8 cellular contexts compared by ENCODE assay signal in the genomic region with DNA sequence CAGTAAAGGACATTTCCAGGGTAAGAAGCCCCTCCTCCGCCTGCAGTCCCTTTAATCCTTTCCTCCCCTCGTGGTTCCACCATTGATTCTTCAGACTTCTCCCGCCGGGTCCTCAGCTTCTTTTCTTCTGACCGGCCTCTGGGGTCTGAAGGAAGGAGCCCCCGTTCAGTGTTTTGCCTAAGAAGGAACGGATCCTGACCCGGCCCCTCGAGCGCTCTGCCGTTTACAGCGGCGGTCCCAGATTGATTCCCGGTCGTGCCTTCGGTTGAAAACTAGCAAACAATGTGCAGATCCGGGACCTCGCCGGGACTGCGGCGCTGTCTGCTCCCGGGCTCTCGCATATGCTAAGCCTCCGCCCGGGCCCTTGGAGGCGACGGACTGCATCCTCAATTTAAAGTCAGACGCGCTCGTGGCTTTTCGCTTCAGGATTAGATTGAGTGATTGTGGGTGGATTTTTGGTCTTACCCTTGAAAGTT. TPM values are rescaled to one million over a fixed set of nuclear protein-coding genes. Genes with fewer than 3 reads are reported as not detected.
DNase-seq lines count a peak whose midpoint lies in the region; ATAC-seq and TF ChIP-seq lines count a peak whose summit lies in the region.

No MANE protein-coding gene starts in this region.

- H3K27ac ChIP-seq in PC-3 (ENCODE audit: low read length): peak overlapping the region; percentile 83
- peak overlapping the region; percentile 69 for H3K27ac ChIP-seq in stomach smooth muscle (ENCODE audit: low read length)

- H4K20me1 ChIP-seq in PC-3 (ENCODE audit: low read length): peaks cover 17% of the 10 kb centered on the region

- H3K4me3 Mint-ChIP-seq in activated T-helper 2 cell treated with anti-CD3 and anti-CD28 coated beads, Interferon-gamma antibody, Interleukin-2, Interleukin-4, amounts not matched to agents 10 μg/mL and 5 μg/mL and 100 μg/mL, durations not matched to agents 14 hours and 24 hours and 36 hours (ENCODE audit: low read depth): peak overlapping the region; percentile 96
- peak overlapping the region; percentile 97 for H3K4me3 Mint-ChIP-seq in natural killer cell

- no peaks in the 10 kb centered on the region for H3K9me2 ChIP-seq in PC-3 (replicated peaks; ENCODE audit: low read length)

- TF ChIP-seq CTCF in PC-3 (conservative IDR thresholded peaks at IDR 0.05; ENCODE audit: low read depth, low read length) (no peak), fibroblast of the aortic adventitia (IDR thresholded peaks at IDR 0.05; ENCODE audit: insufficient read depth, low read length) (no peak), natural killer cell (IDR thresholded peaks at IDR 0.05) (no peak)

- no peaks in the 10 kb centered on the region for H3K27me3 Mint-ChIP-seq in activated T-helper 2 cell treated with anti-CD3 and anti-CD28 coated beads, Interferon-gamma antibody, Interleukin-2, Interleukin-4, amounts not matched to agents 10 μg/mL and 5 μg/mL and 100 μg/mL, durations not matched to agents 14 hours and 24 hours and 36 hours (ENCODE audit: low read depth)
- H3K27me3 Mint-ChIP-seq in natural killer cell (ENCODE audit: low read depth in 2 of 2): no peaks in the 10 kb centered on the region

- peaks cover 64% of the 10 kb centered on the region for H3K36me3 Mint-ChIP-seq in activated T-helper 2 cell treated with anti-CD3 and anti-CD28 coated beads, Interferon-gamma antibody, Interleukin-2, Interleukin-4, amounts not matched to agents 10 μg/mL and 5 μg/mL and 100 μg/mL, durations not matched to agents 14 hours and 24 hours and 36 hours (ENCODE audit: low read depth)
- H3K36me3 Mint-ChIP-seq in natural killer cell: peaks cover 6% of the 10 kb centered on the region

- peaks cover 92% of the 10 kb centered on the region for H3K79me2 ChIP-seq in PC-3 (ENCODE audit: low read length)

- POLR2A ChIA-PET in PC-3 (lab: Charles Lee; ENCODE audit: unreplicated experiment): no interaction called here

- H3K4me1 ChIP-seq in PC-3 (ENCODE audit: insufficient read depth, low read length) (peaks cover 23% of the 10 kb centered on the region), stomach smooth muscle (ENCODE audit: control insufficient read depth, insufficient read depth, low read length) (peaks cover 3% of the 10 kb centered on the region)

- peaks cover 18% of the 10 kb centered on the region for H3K9me3 Mint-ChIP-seq in activated T-helper 2 cell treated with anti-CD3 and anti-CD28 coated beads, Interferon-gamma antibody, Interleukin-2, Interleukin-4, amounts not matched to agents 10 μg/mL and 5 μg/mL and 100 μg/mL, durations not matched to agents 14 hours and 24 hours and 36 hours
- no peaks in the 10 kb centered on the region for H3K9me3 Mint-ChIP-seq in natural killer cell

- H3K9me3 ChIP-seq in PC-3 (ENCODE audit: low read length): no peaks in the 10 kb centered on the region
- H3K9me3 ChIP-seq in stomach smooth muscle (ENCODE audit: control insufficient read depth in 2 of 2, low read length in 2 of 2): peaks cover 0 to 2% of the 10 kb centered on the region in 2 donors

- H3K27ac Mint-ChIP-seq in activated T-helper 2 cell treated with anti-CD3 and anti-CD28 coated beads, Interferon-gamma antibody, Interleukin-2, Interleukin-4, amounts not matched to agents 10 μg/mL and 5 μg/mL and 100 μg/mL, durations not matched to agents 14 hours and 24 hours and 36 hours: peak overlapping the region; percentile 97
- peak overlapping the region; percentile 94 to 98 for H3K27ac Mint-ChIP-seq in natural killer cell

- BruUV-seq in PC-3 (replicated peaks; lab: Mats Ljungman, UMichigan): TSS peak; percentile 59

- DNase-seq in GF-D8 (lab: John Stamatoyannopoulos, UW) (peak; percentile 41), PC-3 (peak; percentile 41), fibroblast of the aortic adventitia (ENCODE audit: low read depth) (peak; percentile 56), natural killer cell (peak; percentile 33), cerebellar nuclear complex (lab: John Stamatoyannopoulos, UW) (no peak)
- peak; percentile 41 for DNase-seq in activated T-helper 2 cell treated with anti-CD3 and anti-CD28 coated beads, Interferon-gamma antibody, Interleukin-2, Interleukin-4, amounts not matched to agents 10 μg/mL and 5 μg/mL and 100 μg/mL, durations not matched to agents 14 hours and 24 hours and 36 hours (ENCODE audit: low spot score)

- ATAC-seq in HG03432 (IDR thresholded peaks at IDR 0.05; ENCODE audit: unreplicated experiment) (peak; percentile 5), PC-3 (peak; percentile 48), natural killer cell (peak in 1 of 3 donors; percentile 5)

- H3K9ac ChIP-seq in PC-3 (ENCODE audit: low read length) (peak overlapping the region; percentile 94), stomach smooth muscle (ENCODE audit: low read length in 2 of 2) (peak overlapping the region; percentile 76 to 78)

- peak overlapping the region; percentile 87 for H3K4me2 ChIP-seq in PC-3 (ENCODE audit: low read length)

- H3F3A ChIP-seq in PC-3 (ENCODE audit: low read length, unreplicated experiment): no peaks in the 10 kb centered on the region

- H3K4me3 ChIP-seq in PC-3 (ENCODE audit: low read length) (peak overlapping the region; percentile 91), fibroblast of the aortic adventitia (ENCODE audit: low read depth, low read length) (peak overlapping the region; percentile 87), stomach smooth muscle (ENCODE audit: low read length in 2 of 2) (peak overlapping the region; percentile 75 to 80)

- H2AFZ ChIP-seq in PC-3 (ENCODE audit: low read length): peak overlapping the region; percentile 94

- CTCF ChIA-PET in PC-3 (lab: Charles Lee): no interaction called here

- intact Hi-C loops in PC-3 (cut with micrococcal nuclease): loop anchor here (10.0 kb wide), 1 partner anchor 662 kb away; the partner anchor contains the start of gene TMEM243
- intact Hi-C loops in activated T-helper 2 cell treated with anti-CD3 and anti-CD28 coated beads, Interferon-gamma antibody, Interleukin-2, Interleukin-4, amounts not matched to agents 10 μg/mL and 5 μg/mL and 100 μg/mL, durations not matched to agents 14 hours and 24 hours and 36 hours (cut with micrococcal nuclease): loop anchor here (1.0 to 10.0 kb wide), 7 partner anchors 58 to 722 kb away; partner anchors contain the start of genes ADAM22, CROT, DMTF1 and RUNDC3B
- intact Hi-C loops in natural killer cell (cut with micrococcal nuclease): loop anchor here (2.0 to 5.0 kb wide), 4 partner anchors 58 to 724 kb away; partner anchors contain the start of genes ADAM22, DMTF1 and RUNDC3B

- H3K4me1 Mint-ChIP-seq in activated T-helper 2 cell treated with anti-CD3 and anti-CD28 coated beads, Interferon-gamma antibody, Interleukin-2, Interleukin-4, amounts not matched to agents 10 μg/mL and 5 μg/mL and 100 μg/mL, durations not matched to agents 14 hours and 24 hours and 36 hours (ENCODE audit: low read depth): peaks cover 53% of the 10 kb centered on the region
- peaks cover 24 to 48% of the 10 kb centered on the region in 2 donors for H3K4me1 Mint-ChIP-seq in natural killer cell

- H3K36me3 ChIP-seq in PC-3 (ENCODE audit: low read depth, low read length): peaks cover 16% of the 10 kb centered on the region
- H3K36me3 ChIP-seq in stomach smooth muscle (ENCODE audit: control insufficient read depth in 2 of 2, insufficient read depth in 2 of 2, low read length in 2 of 2): no peaks in the 10 kb centered on the region

- H3K27me3 ChIP-seq in PC-3 (ENCODE audit: low read length): no peaks in the 10 kb centered on the region
- no peaks in the 10 kb centered on the region for H3K27me3 ChIP-seq in stomach smooth muscle (ENCODE audit: control insufficient read depth in 1 of 2, insufficient read depth in 2 of 2, low read length in 2 of 2)

RNA-seq across cellular contexts. Expression of gene DBF4, which starts 0.5 kb away (rescaled TPM):
- 21.4 and 37.5 TPM in 2 replicates for total RNA-seq in PC-3 (2014; rRNA removed)
- 72.3 and 75.3 TPM in 2 replicates for total RNA-seq in activated T-helper 2 cell treated with anti-CD3 and anti-CD28 coated beads, Interferon-gamma antibody, Interleukin-2, Interleukin-4, amounts not matched to agents 10 μg/mL and 5 μg/mL and 100 μg/mL, durations not matched to agents 14 hours and 24 hours and 36 hours
- total RNA-seq in fibroblast of the aortic adventitia (ENCODE audit: low replicate concordance): 7.0 and 38.8 TPM in 2 replicates
- 10 to 100 TPM; 51.7 to 61.2 (median 54.0) TPM for total RNA-seq in natural killer cell

RNA-seq across cellular contexts. Expression of gene SLC25A40, which starts 0.6 kb away (rescaled TPM):
- total RNA-seq in PC-3 (2014; rRNA removed) (4.5 and 5.2 TPM in 2 replicates), fibroblast of the aortic adventitia (ENCODE audit: low replicate concordance) (6.9 and 22.9 TPM in 2 replicates), natural killer cell (10 to 100 TPM; 17.4 to 26.0 (median 22.6) TPM)
- 48.7 and 49.3 TPM in 2 replicates for total RNA-seq in activated T-helper 2 cell treated with anti-CD3 and anti-CD28 coated beads, Interferon-gamma antibody, Interleukin-2, Interleukin-4, amounts not matched to agents 10 μg/mL and 5 μg/mL and 100 μg/mL, durations not matched to agents 14 hours and 24 hours and 36 hours

RNA-seq across cellular contexts. Expression of gene ADAM22, which starts 57.3 kb away (rescaled TPM):
- total RNA-seq in PC-3 (2014; rRNA removed): 4.4 and 5.9 TPM in 2 replicates
- 3.7 and 4.0 TPM in 2 replicates for total RNA-seq in activated T-helper 2 cell treated with anti-CD3 and anti-CD28 coated beads, Interferon-gamma antibody, Interleukin-2, Interleukin-4, amounts not matched to agents 10 μg/mL and 5 μg/mL and 100 μg/mL, durations not matched to agents 14 hours and 24 hours and 36 hours
- 1.3 and 2.4 TPM in 2 replicates for total RNA-seq in fibroblast of the aortic adventitia (ENCODE audit: low replicate concordance)
- total RNA-seq in natural killer cell: 1 to 10 TPM; 3.0 to 5.4 (median 3.7) TPM

Comparison
In these comparisons a context has a peak if more than half of its experiments do, and no peak if none do; other contexts are left out.
1. DNase-seq: peak in GF-D8 (single experiment), PC-3 (single experiment), activated T-helper 2 cell treated with anti-CD3 and anti-CD28 coated beads, Interferon-gamma antibody, Interleukin-2, Interleukin-4, amounts not matched to agents 10 μg/mL and 5 μg/mL and 100 μg/mL, durations not matched to agents 14 hours and 24 hours and 36 hours (single experiment), fibroblast of the aortic adventitia (single experiment) and natural killer cell (single experiment); none in cerebellar nuclear complex (0 of 2).
2. Peak in every context shown above with its lines, with median percentiles within 50 percentile points of each other: H3K4me3 ChIP-seq.